In genomic region chr6:23181301-23182110, GRCh38 we compare ENCODE assay signal across 19 cellular contexts.
DNase-seq lines count a peak whose midpoint lies in the region; ATAC-seq and TF ChIP-seq lines count a peak whose summit lies in the region.
"Had no signal": no experiment of that assay in that cellular context is flagged by ENCODE, and none has a peak within 500 bp of the region (broad histone marks: within the 10 kb centered on the region; RNA-seq: fewer than 3 reads in every experiment).

No MANE protein-coding gene starts in this region.

- H3K27me3 ChIP-seq in left ventricle myocardium inferior (ENCODE audit: low read depth) (no peaks in the 10 kb centered on the region), right cardiac atrium (ENCODE audit: control insufficient read depth, insufficient read depth) (no peaks in the 10 kb centered on the region), spleen (replicated peaks in 1 of 7) (no peaks in the 10 kb centered on the region)
- H3K27me3 ChIP-seq: colonic mucosa, neutrophil, thyroid gland had no signal

- H3K36me3 ChIP-seq in left ventricle myocardium inferior (no peaks in the 10 kb centered on the region), spleen (no peaks in the 10 kb centered on the region)
- H3K36me3 ChIP-seq: colonic mucosa, neutrophil, thyroid gland had no signal

- TF ChIP-seq CTCF in left ventricle myocardium inferior (IDR thresholded peaks at IDR 0.05; ENCODE audit: borderline replicate concordance) (no peak), spleen (IDR thresholded peaks at IDR 0.05 in 8 of 11, conservative IDR thresholded peaks at IDR 0.05 in 3 of 11) (no peak)

- H3K27ac ChIP-seq in left ventricle myocardium inferior (replicated peaks) (peak overlapping the region; percentile 70), right cardiac atrium (ENCODE audit: low read length) (no peak overlapping the region), spleen (peak overlapping the region in 6 of 8 donors; percentile 4 to 65 (median 35))
- H3K27ac ChIP-seq: 22Rv1, colonic mucosa, neutrophil had no signal

- no peak for TF ChIP-seq POLR2A in spleen (IDR thresholded peaks at IDR 0.05)

- peak; percentile 49 for DNase-seq in DMS 273 (lab: John Stamatoyannopoulos, UW; ENCODE audit: unreplicated experiment)
- DNase-seq in DMS 273 treated with DMSO at 0.1 percent for 48 hours (lab: John Stamatoyannopoulos, UW): no peak
- DNase-seq in left ventricle myocardium inferior: no peak
- DNase-seq in right cardiac atrium: no peak
- peak; percentile 7 for DNase-seq in cerebellar cortex (ENCODE audit: low spot score)
- DNase-seq in spleen: no peak
- no peak for DNase-seq in GOT3 (lab: John Stamatoyannopoulos, UW)
- DNase-seq: activated CD8-positive, alpha-beta memory T cell treated with anti-CD3 and anti-CD28 coated beads for 24 hours; activated T-cell treated with anti-CD3 and anti-CD28 coated beads, Interleukin-2, amount 50 U/mL, for 72 hours; GF-D8; Karpas-422; stimulated activated naive CD4-positive, alpha-beta T cell had no signal

- 89% methylated on average over 7 of the region's 7 CpGs for WGBS in right cardiac atrium
- WGBS in spleen, 5 donors: 77 to 83% (median 78%) methylated on average over 7 of the region's 7 CpGs

- H3K4me1 ChIP-seq in left ventricle myocardium inferior: peaks cover 17% of the 10 kb centered on the region
- H3K4me1 ChIP-seq in right cardiac atrium (ENCODE audit: control insufficient read depth, insufficient read depth, low read length): no peaks in the 10 kb centered on the region
- peaks cover 0 to 18% (median 2%) of the 10 kb centered on the region in 6 donors for H3K4me1 ChIP-seq in spleen
- H3K4me1 ChIP-seq: colonic mucosa had no signal

- ATAC-seq in right cardiac atrium (no peak), GM21515 (IDR thresholded peaks at IDR 0.05; ENCODE audit: unreplicated experiment) (no peak)
- ATAC-seq: activated naive CD4-positive, alpha-beta T cell treated with anti-CD3 and anti-CD28 coated beads, Interleukin-2, amount 50 U/mL, for 72 hours; activated T-cell treated with anti-CD3 and anti-CD28 coated beads, Interleukin-2, amount 50 U/mL, for 72 hours; GM12878 had no signal

- no peak overlapping the region for H3K4me3 ChIP-seq in left ventricle myocardium inferior
- H3K4me3 ChIP-seq in right cardiac atrium (ENCODE audit: low read length): no peak overlapping the region
- H3K4me3 ChIP-seq in spleen: no peak overlapping the region
- H3K4me3 ChIP-seq: colonic mucosa, GM12878, thyroid gland had no signal

- intact Hi-C loops in left ventricle myocardium inferior (cut with micrococcal nuclease) (no loop called here), right cardiac atrium (cut with DNase I) (no loop called here), spleen (cut with DNase I; ENCODE audit: low total_unique reads) (no loop called here)

- H3K9me3 ChIP-seq in left ventricle myocardium inferior (replicated peaks) (no peaks in the 10 kb centered on the region), right cardiac atrium (ENCODE audit: control insufficient read depth, low read length) (no peaks in the 10 kb centered on the region), spleen (no peaks in the 10 kb centered on the region)
- H3K9me3 ChIP-seq: colonic mucosa, neutrophil, thyroid gland had no signal

Comparison
In these comparisons a context has a peak if more than half of its experiments do, and no peak if none do; other contexts are left out.
1. DNase-seq: peak in DMS 273 (single experiment) and cerebellar cortex (single experiment); none in DMS 273 treated with DMSO at 0.1 percent for 48 hours (single experiment), left ventricle myocardium inferior (single experiment), right cardiac atrium (0 of 3), spleen (single experiment) and GOT3 (single experiment).